10 cellular contexts compared by ENCODE assay signal in the genomic region with DNA sequence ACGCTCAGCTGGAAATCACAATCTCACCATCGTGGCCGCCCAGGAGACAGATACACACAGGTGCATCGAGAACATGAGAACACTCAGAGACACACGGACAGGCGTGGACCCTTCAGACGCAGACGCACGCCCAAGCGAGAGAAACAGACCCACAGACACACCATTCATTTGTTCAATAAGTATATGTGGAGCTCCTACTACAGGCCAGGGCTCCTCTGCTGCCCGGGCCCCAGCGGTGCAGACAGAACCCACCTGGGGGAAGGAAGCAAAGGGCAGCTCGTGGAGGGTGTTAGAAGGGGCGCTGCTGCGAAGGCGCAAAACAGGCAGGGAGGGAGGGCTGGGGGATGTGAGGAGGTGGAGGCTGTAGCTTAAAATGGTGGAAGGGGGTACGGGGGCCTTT. TPM values are rescaled to one million over a fixed set of nuclear protein-coding genes. Genes with fewer than 3 reads are reported as not detected.
DNase-seq lines count a peak whose midpoint lies in the region; ATAC-seq, FAIRE-seq and TF ChIP-seq lines count a peak whose summit lies in the region.
"Had no signal": no experiment of that assay in that cellular context is flagged by ENCODE, and none has a peak within 500 bp of the region (broad histone marks: within the 10 kb centered on the region; RNA-seq: fewer than 3 reads in every experiment).

No MANE protein-coding gene starts in this region.

- peak overlapping the region; percentile 63 for H4K91ac ChIP-seq in H1 (replicated peaks; ENCODE audit: insufficient read length, low read length)

- no peak overlapping the region for H4K5ac ChIP-seq in H1 (ENCODE audit: insufficient read length, low read depth, low read length)

- no peak overlapping the region for H2BK120ac ChIP-seq in H1 (replicated peaks; ENCODE audit: low read depth, low read length)

- H3K4ac ChIP-seq in H1 (replicated peaks; ENCODE audit: insufficient read length, low read depth, low read length): peak overlapping the region; percentile 21

- H3K9ac ChIP-seq in OCI-LY3 (ENCODE audit: low read length): no peak overlapping the region
- no peak overlapping the region; a peak in 1 of 7 replicates for H3K9ac ChIP-seq in H1 (replicated peaks in 1 of 4; ENCODE audit: extremely low read depth in 1 of 4, low read depth in 3 of 4, low read length in 3 of 4)

- H3K4me1 Mint-ChIP-seq in activated T-cell treated with anti-CD3 and anti-CD28 coated beads, Interleukin-2, amount 50 U/mL, for 24 hours (ENCODE audit: low read depth): peaks cover 10% of the 10 kb centered on the region

- peaks cover 2% of the 10 kb centered on the region for H3K79me1 ChIP-seq in H1 (ENCODE audit: low read depth, low read length)

- intact Hi-C loops in spleen (cut with DNase I; ENCODE audit: low total_unique reads): loop anchor here (10.0 kb wide), 2 partner anchors 110 to 190 kb away; no protein-coding TSS in a partner anchor
- intact Hi-C loops in upper lobe of right lung (cut with DNase I): loop anchor here (10.0 kb wide), 1 partner anchor 110 kb away; no protein-coding TSS in a partner anchor

- H3K9me3 ChIP-seq in OCI-LY3 (ENCODE audit: insufficient read depth, low read length) (no peaks in the 10 kb centered on the region), H1 (ENCODE audit: insufficient read depth in 2 of 2, low read depth in 1 of 2, low read length in 1 of 2) (no peaks in the 10 kb centered on the region), spleen (no peaks in the 10 kb centered on the region), upper lobe of right lung (no peaks in the 10 kb centered on the region)
- H3K9me3 ChIP-seq: upper lobe of left lung had no signal

- peaks cover 4% of the 10 kb centered on the region for H3K27me3 Mint-ChIP-seq in activated T-cell treated with anti-CD3 and anti-CD28 coated beads, Interleukin-2, amount 50 U/mL, for 24 hours

- POLR2A ChIA-PET in H1 (lab: Charles Lee; ENCODE audit: partially characterized antibody): interaction anchor here (0.6 to 3.3 kb wide), 5 partner anchors 12 to 117 kb away, joined by 3 to 20 read pairs (median 4); no protein-coding TSS in a partner anchor

- H3K18ac ChIP-seq in H1 (ENCODE audit: extremely low read depth, low read length): no peak overlapping the region

- H3K27ac ChIP-seq in OCI-LY3 (ENCODE audit: low read length) (0 out of 2 replicates have a peak overlapping the region, but pooled peaks have one; percentile 8), H1 (ENCODE audit: low read depth, low read length) (no peak overlapping the region), spleen (peak overlapping the region in 1 of 8 donors; percentile 75), upper lobe of right lung (no peak overlapping the region)

- H3K36me3 ChIP-seq in OCI-LY3 (replicated peaks; ENCODE audit: low read depth, low read length): peaks cover 73% of the 10 kb centered on the region
- peaks cover 0 to 10% (median 3%) of the 10 kb centered on the region in 4 experiments; a peak in 3 of 8 replicates for H3K36me3 ChIP-seq in H1 (ENCODE audit: control insufficient read depth in 2 of 4, insufficient read depth in 4 of 4, low read length in 3 of 4)
- H3K36me3 ChIP-seq in spleen: peaks cover 0 to 40% (median 0%) of the 10 kb centered on the region in 6 donors
- H3K36me3 ChIP-seq in upper lobe of right lung: peaks cover 21% of the 10 kb centered on the region

- H2BK15ac ChIP-seq in H1 (ENCODE audit: low read length): peak overlapping the region; percentile 4; the same call in 1 of the 2 replicates

- peak overlapping the region; percentile 82 for H2BK12ac ChIP-seq in H1 (ENCODE audit: low read depth, low read length)

- no peak for TF ChIP-seq POLR2A in H1 (IDR thresholded peaks at IDR 0.05; ENCODE audit: control extremely low read depth in 1 of 2, low read depth in 2 of 2, low read length in 2 of 2)
- TF ChIP-seq POLR2A in spleen (IDR thresholded peaks at IDR 0.05): no peak

- peak overlapping the region; percentile 78; the same call in 1 of the 2 replicates for H2AK5ac ChIP-seq in H1 (ENCODE audit: low read depth, low read length)

- TF ChIP-seq EP300 in H1 (IDR thresholded peaks at IDR 0.05; ENCODE audit: borderline replicate concordance in 1 of 2, low read depth in 2 of 2, low read length in 2 of 2): no peak

- H3K27ac Mint-ChIP-seq in activated T-cell treated with anti-CD3 and anti-CD28 coated beads, Interleukin-2, amount 50 U/mL, for 24 hours: no peak overlapping the region

- CTCF ChIA-PET in H1 (lab: Charles Lee; ENCODE audit: partially characterized antibody): interaction anchor here (0.6 to 5.1 kb wide), 42 partner anchors 9 to 189 kb away, joined by 3 to 68 read pairs (median 4); a partner anchor contains a TSS

- no peaks in the 10 kb centered on the region for H3K36me3 Mint-ChIP-seq in activated T-cell treated with anti-CD3 and anti-CD28 coated beads, Interleukin-2, amount 50 U/mL, for 24 hours (ENCODE audit: low read depth)

- H3K4me2 ChIP-seq in OCI-LY3 (ENCODE audit: low read length) (peak overlapping the region; percentile 67), H1 (ENCODE audit: insufficient read depth in 1 of 2, low read depth in 2 of 2, low read length in 2 of 2) (no peak overlapping the region)

- H3K4me3 ChIP-seq in OCI-LY3 (ENCODE audit: low read length) (no peak overlapping the region), H1 (ENCODE audit: extremely low read depth in 1 of 4, insufficient read depth in 2 of 4, low read depth in 3 of 4, low read length in 4 of 4) (no peak overlapping the region), spleen (peak overlapping the region in 1 of 8 donors; percentile 71), upper lobe of right lung (no peak overlapping the region)

- no peak overlapping the region for H2BK20ac ChIP-seq in H1 (ENCODE audit: low read length)

- H2AFZ ChIP-seq in OCI-LY3 (ENCODE audit: low read depth, low read length): no peak overlapping the region
- H2AFZ ChIP-seq in H1 (ENCODE audit: low read length): no peak overlapping the region

- TF ChIP-seq CTCF in OCI-LY3 (IDR thresholded peaks at IDR 0.05; ENCODE audit: low read depth, low read length) (no peak), H1 (IDR thresholded peaks at IDR 0.05; ENCODE audit: control extremely low read depth in 1 of 3, insufficient read depth in 1 of 3, low read depth in 1 of 3, low read length in 3 of 3) (no peak), spleen (IDR thresholded peaks at IDR 0.05 in 8 of 11, conservative IDR thresholded peaks at IDR 0.05 in 3 of 11) (no peak), upper lobe of right lung (IDR thresholded peaks at IDR 0.05) (no peak)

- H4K20me1 ChIP-seq in OCI-LY3 (ENCODE audit: insufficient read depth, low read length) (peaks cover 34% of the 10 kb centered on the region), H1 (replicated peaks in 1 of 2; ENCODE audit: control insufficient read depth in 1 of 2, insufficient read depth in 2 of 2, low read length in 2 of 2) (peaks cover 2 to 3% of the 10 kb centered on the region in 2 experiments)

- H3K27me3 ChIP-seq in OCI-LY3 (ENCODE audit: low read depth, low read length): no peaks in the 10 kb centered on the region
- no peaks in the 10 kb centered on the region for H3K27me3 ChIP-seq in H1 (replicated peaks in 1 of 4; ENCODE audit: control insufficient read depth in 3 of 4, extremely low read depth in 1 of 4, insufficient read depth in 3 of 4, low read length in 3 of 4)
- peaks cover 0 to 37% (median 0%) of the 10 kb centered on the region in 7 donors for H3K27me3 ChIP-seq in spleen (replicated peaks in 1 of 7)
- no peaks in the 10 kb centered on the region for H3K27me3 ChIP-seq in upper lobe of right lung
- H3K27me3 ChIP-seq: upper lobe of left lung had no signal

- DNase-seq in activated T-cell treated with anti-CD3 and anti-CD28 coated beads, Interleukin-2, amount 50 U/mL, for 24 hours: peak; percentile 31
- DNase-seq in activated T-cell treated with anti-CD3 and anti-CD28 coated beads for 4 hours: no peak
- no peak for DNase-seq in H1 (ENCODE audit: low read depth in 1 of 2, low spot score in 2 of 2)
- peak; percentile 74 for DNase-seq in spleen
- DNase-seq in central memory CD4-positive, alpha-beta T cell: no peak
- no peak for DNase-seq in upper lobe of right lung

- FAIRE-seq in H1 (lab: Jason Lieb, UNC): no peak
- FAIRE-seq: TTC549 had no signal

- peak overlapping the region; percentile 71 for H3K4me3 Mint-ChIP-seq in activated T-cell treated with anti-CD3 and anti-CD28 coated beads, Interleukin-2, amount 50 U/mL, for 24 hours

- H3K9me3 Mint-ChIP-seq in activated T-cell treated with anti-CD3 and anti-CD28 coated beads, Interleukin-2, amount 50 U/mL, for 24 hours: no peaks in the 10 kb centered on the region

- H3K4me1 ChIP-seq in OCI-LY3 (ENCODE audit: low read length) (peaks cover 44% of the 10 kb centered on the region), H1 (replicated peaks in 1 of 4; ENCODE audit: control insufficient read depth in 3 of 4, insufficient read depth in 4 of 4, low read length in 3 of 4) (peaks cover 0 to 1% (median 0%) of the 10 kb centered on the region in 4 experiments; a peak in 2 of 7 replicates), spleen (peaks cover 6 to 53% (median 38%) of the 10 kb centered on the region in 6 donors), upper lobe of right lung (peaks cover 3% of the 10 kb centered on the region)

- TF ChIP-seq RAD21 in H1 (IDR thresholded peaks at IDR 0.05 in 1 of 2, conservative IDR thresholded peaks at IDR 0.05 in 1 of 2; ENCODE audit: low read depth in 2 of 2, low read length in 2 of 2): no peak

- H3K23ac ChIP-seq in H1 (ENCODE audit: insufficient read length): no peak overlapping the region

- H3K56ac ChIP-seq in H1 (replicated peaks; ENCODE audit: insufficient read length, low read depth, low read length): no peak overlapping the region

- H4K8ac ChIP-seq in H1 (ENCODE audit: extremely low read depth, insufficient read depth, low read length): peak overlapping the region; percentile 53

- H3K23me2 ChIP-seq in H1 (ENCODE audit: low read depth, low read length): peaks cover 3% of the 10 kb centered on the region; the same call in 1 of the 2 replicates

- ATAC-seq in upper lobe of right lung (no peak), GM18498 (IDR thresholded peaks at IDR 0.05; ENCODE audit: unreplicated experiment) (no peak)

- 0 out of 2 replicates have a peak overlapping the region, but pooled peaks have one; percentile 32 for H2BK5ac ChIP-seq in H1 (ENCODE audit: low read depth, low read length)

- WGBS in H1 (ENCODE audit: extremely low coverage in 1 of 2, insufficient coverage in 1 of 2, insufficient read length in 1 of 2, insufficient replicate concordance in 2 of 2, low coverage in 1 of 2, low lambda C conversion rate in 2 of 2, missing lambda C conversion rate in 1 of 2), 2 experiments: 78% methylated on average over 14 of the region's 17 CpGs; no CpG with 5 or more reads in 1 of the 2 experiments
- 80 to 86% (median 83%) methylated on average over 17 of the region's 17 CpGs for WGBS in spleen, 5 donors

- H3K79me2 ChIP-seq in OCI-LY3 (ENCODE audit: low read length) (peaks cover 24% of the 10 kb centered on the region), H1 (ENCODE audit: control insufficient read depth in 1 of 2, insufficient read depth in 2 of 2, low read length in 2 of 2) (no peaks in the 10 kb centered on the region)

- H3K14ac ChIP-seq in H1 (ENCODE audit: insufficient read length): no peak overlapping the region

RNA-seq across cellular contexts. Expression of a gene that starts 39.2 kb away (rescaled TPM):
- total RNA-seq in H1 (2021; fragmentation: NEBNext Ultra II Directional; extraction: Animal tissue kit (Norgen Biotek cat#: 25700)): 28.8 and 29.8 TPM in 2 replicates
- 27.6 and 35.4 TPM in 2 replicates for polyA plus RNA-seq in H1 (2011; rRNA removed)
- polyA plus RNA-seq in H1 (2011; cell fraction: cytosol; rRNA removed): 25.1 TPM
- polyA plus RNA-seq in H1 (2011; cell fraction: nucleus; rRNA removed): 100 TPM
- 19.4 to 31.2 TPM (median 26.5 TPM) in 4 replicates for polyA plus RNA-seq in H1 (2012, experiment 1 of 2)
- polyA plus RNA-seq in H1 (2012, experiment 2 of 2): 20.4 TPM
- polyA plus RNA-seq in H1 (2013, experiment 1 of 2): 17.9 TPM
- 15.1 TPM for polyA plus RNA-seq in H1 (2013, experiment 2 of 2)
- 28.2 and 38.4 TPM in 2 replicates for polyA minus RNA-seq in H1 (2011; rRNA and poly(A)+ RNA removed)
- polyA minus RNA-seq in H1 (2011; cell fraction: cytosol; rRNA and poly(A)+ RNA removed): 28.6 TPM
- 41.9 TPM for polyA minus RNA-seq in H1 (2011; cell fraction: nucleus; rRNA and poly(A)+ RNA removed)
- total RNA-seq in spleen: 10 to 100 TPM; 27.3 to 68.0 (median 36.1) TPM
- 10 to 100 TPM in 2 of 3 donors, 1 to 10 TPM in 1; 7.0 to 28.7 (median 10.1) TPM for polyA plus RNA-seq in spleen
- 64.0 TPM for total RNA-seq in upper lobe of right lung

Comparison
In these comparisons a context has a peak if more than half of its experiments do, and no peak if none do; other contexts are left out.
1. DNase-seq: peak in activated T-cell treated with anti-CD3 and anti-CD28 coated beads, Interleukin-2, amount 50 U/mL, for 24 hours (single experiment) and spleen (single experiment); none in activated T-cell treated with anti-CD3 and anti-CD28 coated beads for 4 hours (single experiment), H1 (0 of 2), central memory CD4-positive, alpha-beta T cell (single experiment) and upper lobe of right lung (single experiment).